In genomic region chr7:106679153-106679931, GRCh38 we compare ENCODE assay signal across 9 cellular contexts. TPM values are rescaled to one million over a fixed set of nuclear protein-coding genes. Genes with fewer than 3 reads are reported as not detected.
DNase-seq lines count a peak whose midpoint lies in the region; ATAC-seq, FAIRE-seq and TF ChIP-seq lines count a peak whose summit lies in the region.
"Had no signal": no experiment of that assay in that cellular context is flagged by ENCODE, and none has a peak within 500 bp of the region (broad histone marks: within the 10 kb centered on the region; RNA-seq: fewer than 3 reads in every experiment).

No MANE protein-coding gene starts in this region.

- no peak overlapping the region for H2BK120ac ChIP-seq in H9 (ENCODE audit: low read depth, low read length, poor library complexity, severe bottlenecking)

- peak overlapping the region; percentile 80 for H3K27ac Mint-ChIP-seq in T-helper 2 cell treated with Interferon-gamma antibody and Interleukin-4, amounts not matched to agents 5 μg/mL and 100 μg/mL, for 36 hours
- H3K27ac Mint-ChIP-seq in memory B cell, result peak overlapping the region; percentile 63
- H3K27ac Mint-ChIP-seq in H9, result no peak overlapping the region
- H3K27ac Mint-ChIP-seq: activated naive CD8-positive, alpha-beta T cell had no signal

- WGBS in H9 (ENCODE audit: extremely low coverage, insufficient read length, low lambda C conversion rate), result no CpG with 5 or more reads among the region's 6 CpGs

- H3K4me1 ChIP-seq in H9 (ENCODE audit: insufficient read depth, low read length), result no peaks in the 10 kb centered on the region

- H3K4ac ChIP-seq in H9 (ENCODE audit: low read depth, low read length), result no peak overlapping the region

- TF ChIP-seq POLR2A in GM12891 (IDR thresholded peaks at IDR 0.05; ENCODE audit: low read depth, low read length), result no peak

- no peak overlapping the region for H3K56ac ChIP-seq in H9 (ENCODE audit: insufficient read length, low read depth, low read length)

- H2BK15ac ChIP-seq in H9 (ENCODE audit: low read depth, low read length), result no peak overlapping the region

- no peak overlapping the region for H3K14ac ChIP-seq in H9 (ENCODE audit: insufficient read depth, low read length)

- peaks cover 7% of the 10 kb centered on the region for H3K9me3 Mint-ChIP-seq in T-helper 2 cell treated with Interferon-gamma antibody and Interleukin-4, amounts not matched to agents 5 μg/mL and 100 μg/mL, for 36 hours
- H3K9me3 Mint-ChIP-seq in memory B cell, result no peaks in the 10 kb centered on the region
- no peaks in the 10 kb centered on the region for H3K9me3 Mint-ChIP-seq in H9

- no peak overlapping the region for H4K91ac ChIP-seq in H9 (ENCODE audit: insufficient read length, low read depth, low read length)

- H3T11ph ChIP-seq in H9 (ENCODE audit: low read length), result no peak overlapping the region

- H3K9ac ChIP-seq in H9 (ENCODE audit: extremely low read depth, insufficient read length, low read length), result no peak overlapping the region

- H2BK5ac ChIP-seq in H9 (ENCODE audit: insufficient read length, low read length), result no peak overlapping the region

- no peaks in the 10 kb centered on the region for H3K79me2 ChIP-seq in H9 (ENCODE audit: insufficient read depth, low read length)

- no peaks in the 10 kb centered on the region for H3K79me1 ChIP-seq in H9 (ENCODE audit: insufficient read depth, low read depth, low read length, poor library complexity, severe bottlenecking)

- no peak overlapping the region for H2BK12ac ChIP-seq in H9 (ENCODE audit: insufficient read length, low read depth, low read length)

- H4K8ac ChIP-seq in H9 (replicated peaks; ENCODE audit: insufficient read length, low read depth, low read length), result no peak overlapping the region

- DNase-seq in GM12891 (ENCODE audit: insufficient read length, low spot score) (no peak), memory B cell (ENCODE audit: low spot score in 2 of 2) (no peak), H9 (no peak), mesenteric fat pad (ENCODE audit: low spot score) (no peak), occipital lobe (lab: John Stamatoyannopoulos, UW) (no peak)
- DNase-seq in T-helper 2 cell treated with Interferon-gamma antibody and Interleukin-4, amounts not matched to agents 5 μg/mL and 100 μg/mL, for 36 hours (ENCODE audit: low spot score), result peak; percentile 12

- no peak overlapping the region for H2AFZ ChIP-seq in H9 (ENCODE audit: low read length)

- H3K4me1 Mint-ChIP-seq in T-helper 2 cell treated with Interferon-gamma antibody and Interleukin-4, amounts not matched to agents 5 μg/mL and 100 μg/mL, for 36 hours (ENCODE audit: low read depth), result peaks cover 21% of the 10 kb centered on the region
- H3K4me1 Mint-ChIP-seq in memory B cell (peaks cover 9% of the 10 kb centered on the region), H9 (no peaks in the 10 kb centered on the region)

- H3K27ac ChIP-seq in H9 (ENCODE audit: insufficient read length, low read depth, low read length), result no peak overlapping the region

- no peak overlapping the region for H2AK5ac ChIP-seq in H9 (ENCODE audit: insufficient read length, low read length)

- no peaks in the 10 kb centered on the region for H3K23me2 ChIP-seq in H9 (ENCODE audit: insufficient read length, low read depth, low read length, poor library complexity, severe bottlenecking)

- no peaks in the 10 kb centered on the region for H3K36me3 Mint-ChIP-seq in T-helper 2 cell treated with Interferon-gamma antibody and Interleukin-4, amounts not matched to agents 5 μg/mL and 100 μg/mL, for 36 hours (ENCODE audit: low read depth)
- H3K36me3 Mint-ChIP-seq in memory B cell (no peaks in the 10 kb centered on the region), H9 (ENCODE audit: insufficient read depth in 1 of 3, low read depth in 3 of 3) (no peaks in the 10 kb centered on the region)
- H3K36me3 Mint-ChIP-seq: activated naive CD8-positive, alpha-beta T cell had no signal

- H3K18ac ChIP-seq in H9 (ENCODE audit: insufficient read length, low read depth, low read length), result no peak overlapping the region

- peak overlapping the region; percentile 52 for H3K4me3 Mint-ChIP-seq in T-helper 2 cell treated with Interferon-gamma antibody and Interleukin-4, amounts not matched to agents 5 μg/mL and 100 μg/mL, for 36 hours
- no peak overlapping the region for H3K4me3 Mint-ChIP-seq in memory B cell
- no peak overlapping the region for H3K4me3 Mint-ChIP-seq in H9
- H3K4me3 Mint-ChIP-seq: activated naive CD8-positive, alpha-beta T cell had no signal

- no peak overlapping the region for H4K5ac ChIP-seq in H9 (ENCODE audit: insufficient read length, low read depth, low read length)

- H3K9me3 ChIP-seq in H9 (ENCODE audit: control insufficient read depth, low read depth, low read length), result no peaks in the 10 kb centered on the region

- no peaks in the 10 kb centered on the region for H4K20me1 ChIP-seq in H9 (ENCODE audit: control insufficient read depth, insufficient read depth, insufficient read length)

- no peak for TF ChIP-seq CTCF in H9 (conservative IDR thresholded peaks at IDR 0.05)

- H3K23ac ChIP-seq in H9 (ENCODE audit: insufficient read length, low read depth, low read length), result no peak overlapping the region

- ATAC-seq in HG02884 (IDR thresholded peaks at IDR 0.05; ENCODE audit: unreplicated experiment), result peak; percentile 62
- peak; percentile 42 for ATAC-seq in memory B cell (ENCODE audit: low read depth)
- ATAC-seq in GM19467 (IDR thresholded peaks at IDR 0.05; ENCODE audit: unreplicated experiment), result no peak

- no peaks in the 10 kb centered on the region for H3K27me3 ChIP-seq in H9 (ENCODE audit: insufficient read depth, low read length)

- peak; percentile 13 for FAIRE-seq in GM12891 (lab: Jason Lieb, UNC)

- H3K27me3 Mint-ChIP-seq in T-helper 2 cell treated with Interferon-gamma antibody and Interleukin-4, amounts not matched to agents 5 μg/mL and 100 μg/mL, for 36 hours (ENCODE audit: low read depth), result no peaks in the 10 kb centered on the region
- H3K27me3 Mint-ChIP-seq in memory B cell, result no peaks in the 10 kb centered on the region
- peaks cover 8% of the 10 kb centered on the region for H3K27me3 Mint-ChIP-seq in H9 (ENCODE audit: low read depth)
- H3K27me3 Mint-ChIP-seq: activated naive CD8-positive, alpha-beta T cell had no signal

- H3K4me2 ChIP-seq in H9 (ENCODE audit: insufficient read depth, insufficient read length, low read length), result no peak overlapping the region

- H2BK20ac ChIP-seq in H9 (ENCODE audit: low read depth, low read length, poor library complexity, severe bottlenecking), result no peak overlapping the region

TF ChIP-seq in GM12891, 5 proteins besides CTCF, POLR2A, EP300 and RAD21:
- TF ChIP-seq TAF1 (IDR thresholded peaks at IDR 0.05; ENCODE audit: low read depth, low read length) (no peak), POLR2AphosphoS5 (IDR thresholded peaks at IDR 0.05; ENCODE audit: low read depth, low read length) (no peak), PAX5 (IDR thresholded peaks at IDR 0.05; ENCODE audit: insufficient read depth, low read length, severe bottlenecking) (no peak), POU2F2 (IDR thresholded peaks at IDR 0.05; ENCODE audit: low read depth, low read length) (no peak), SPI1 (IDR thresholded peaks at IDR 0.05; ENCODE audit: low read depth, low read length) (no peak)
TF ChIP-seq in GM12891: peak in this region for 0.

RNA-seq across cellular contexts. Expression of gene CCDC71L, which starts 18.4 kb away (rescaled TPM):
- 7.0 TPM for polyA plus RNA-seq in GM12891 (2012; ENCODE audit: low read depth, missing spikeins)
- total RNA-seq in H9 (2021), result 12.8 and 13.7 TPM in 2 replicates
- total RNA-seq in mesenteric fat pad, result 122 TPM
- total RNA-seq in occipital lobe, result 91.9 TPM

Comparison
In these comparisons a context has a peak if more than half of its experiments do, and no peak if none do; other contexts are left out.
1. H3K27ac Mint-ChIP-seq: peak in T-helper 2 cell treated with Interferon-gamma antibody and Interleukin-4, amounts not matched to agents 5 μg/mL and 100 μg/mL, for 36 hours (single experiment) and memory B cell (single experiment); none in H9 (0 of 3).